Comparison of ENCODE assay signal across 8 cellular contexts in genomic region chr17:6663200-6663599, GRCh38. TPM values are rescaled to one million over a fixed set of nuclear protein-coding genes. Genes with fewer than 3 reads are reported as not detected.
"Had no signal": no experiment of that assay in that cellular context is flagged by ENCODE, and none has a peak within 500 bp of the region (broad histone marks: within the 10 kb centered on the region; RNA-seq: fewer than 3 reads in every experiment).

No MANE protein-coding gene starts in this region.

RNA-seq across cellular contexts. Expression of gene C17orf100, which starts 11.6 kb away (rescaled TPM):
- total RNA-seq: thoracic aorta had no signal

RNA-seq across cellular contexts. Expression of gene SLC13A5, which starts 50.0 kb away (rescaled TPM):
- total RNA-seq: stomach, subcutaneous adipose tissue, thoracic aorta, tibial nerve, transverse colon, upper lobe of right lung, ureter, urinary bladder had no signal
